ENCODE assay signal across 22 cellular contexts in the genomic region with DNA sequence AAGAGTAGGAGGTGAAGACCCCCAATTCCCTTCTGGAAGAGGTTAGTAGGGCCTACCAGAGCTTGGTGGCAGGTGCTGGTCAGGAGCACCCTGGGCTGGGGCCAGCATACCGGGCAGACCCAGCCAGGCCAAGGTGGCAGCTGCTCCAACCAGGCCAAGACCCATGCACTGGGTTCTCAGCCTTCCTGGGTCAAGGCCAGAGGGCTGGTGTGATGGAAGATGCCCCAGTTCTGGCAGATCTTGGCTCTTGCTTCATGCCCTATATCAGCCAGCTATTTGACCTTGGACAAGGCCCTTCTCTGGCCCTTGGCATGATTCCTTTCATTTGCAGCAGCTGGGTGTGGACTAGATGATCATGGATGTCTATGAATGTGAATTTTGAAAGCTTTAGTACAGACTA.
"Had no signal": no experiment of that assay in that cellular context is flagged by ENCODE, and none has a peak within 500 bp of the region (broad histone marks: within the 10 kb centered on the region; RNA-seq: fewer than 3 reads in every experiment).

No MANE protein-coding gene starts in this region.

- H3K27me3 ChIP-seq: esophagus muscularis mucosa, left lung, sigmoid colon, spleen, upper lobe of left lung had no signal

- H3K36me3 ChIP-seq: esophagus muscularis mucosa, left lung, sigmoid colon, thoracic aorta had no signal

- H3K9me3 ChIP-seq: esophagus muscularis mucosa, left lung, sigmoid colon, thoracic aorta, upper lobe of left lung had no signal

- ATAC-seq: activated CD8-positive, alpha-beta T cell treated with anti-CD3 and anti-CD28 coated beads for 36 hours; activated T-helper 17 cell treated with anti-CD3 and anti-CD28 coated beads, Interleukin-2, amount 50 U/mL, for 72 hours; left lung; stimulated activated naive B cell treated with anti-CD40 and anti-IgM and Interleukin-4, amounts not matched to agents 10 μg/mL and 1 μg/mL and 100 μg/mL, for 72 hours had no signal

- DNase-seq: activated CD4-positive, alpha-beta T cell treated with anti-CD3 and anti-CD28 coated beads, Interleukin-2, amount 10 ng/mL, durations not matched to agents 24 days and 14 days; activated CD4-positive, CD25-positive, alpha-beta regulatory T cell; activated CD8-positive, alpha-beta T cell treated with anti-CD3 and anti-CD28 coated beads for 36 hours; activated naive CD4-positive, alpha-beta T cell; activated naive CD8-positive, alpha-beta T cell treated with anti-CD3 and anti-CD28 coated beads for 36 hours; activated T-cell treated with anti-CD3 and anti-CD28 coated beads, Interleukin-2, amount 50 U/mL, for 1 hour; amygdala; central memory CD4-positive, alpha-beta T cell; cortex of kidney; effector CD4-positive, alpha-beta T cell; left lung; naive B cell; sigmoid colon; spleen; stimulated activated CD4-positive, alpha-beta T cell treated with anti-CD3 and anti-CD28 coated beads, Interleukin-4, amount 100 ng/mL, for 4 hours; stimulated activated naive B cell treated with anti-CD40 and anti-IgM and Interleukin-4, amounts not matched to agents 10 μg/mL and 1 μg/mL and 100 μg/mL, for 72 hours; T-helper 1 cell; T-helper 9 cell had no signal

- H3K4me3 ChIP-seq: esophagus muscularis mucosa, left lung, sigmoid colon, spleen, thoracic aorta, upper lobe of left lung had no signal

- H3K27ac ChIP-seq: esophagus muscularis mucosa, left lung, sigmoid colon, spleen, thoracic aorta, upper lobe of left lung had no signal
